ENCODE assay signal across 19 cellular contexts in genomic region chr5:59829922-59830321, GRCh38.
A peak's percentile ranks its signal among the peaks of the same experiment; 100 is the strongest.
DNase-seq lines count a peak whose midpoint lies in the region; ATAC-seq and TF ChIP-seq lines count a peak whose summit lies in the region.
"Had no signal": no experiment of that assay in that cellular context is flagged by ENCODE, and none has a peak within 500 bp of the region (broad histone marks: within the 10 kb centered on the region; RNA-seq: fewer than 3 reads in every experiment).

No MANE protein-coding gene starts in this region.

- TF ChIP-seq CTCF in smooth muscle cell (IDR thresholded peaks at IDR 0.05; ENCODE audit: borderline replicate concordance, insufficient read depth, poor library complexity, severe bottlenecking): no peak

- peak overlapping the region; percentile 54 for H3K27ac ChIP-seq in smooth muscle cell (ENCODE audit: low read depth)
- H3K27ac ChIP-seq: RWPE1 had no signal

- DNase-seq in NCI-H748 (lab: John Stamatoyannopoulos, UW; ENCODE audit: unreplicated experiment) (peak; percentile 7), NCI-H748 treated with DMSO at 0.1 percent for 48 hours (lab: John Stamatoyannopoulos, UW) (no peak), NCI-H69 (lab: John Stamatoyannopoulos, UW) (peak; percentile 18), smooth muscle cell (lab: John Stamatoyannopoulos, UW; ENCODE audit: unreplicated experiment) (no peak), CD1c-positive myeloid dendritic cell (ENCODE audit: extremely low spot score) (no peak)
- DNase-seq in stimulated activated CD4-positive, alpha-beta T cell treated with anti-CD3 and anti-CD28 coated beads, Interleukin-4, amount 100 ng/mL, for 24 hours: no peak
- DNase-seq: CD4-positive, CD25-positive, alpha-beta regulatory T cell; DMS153; DND-41; NCI-H1092; NCI-H1417 treated with DMSO at 0.1 percent for 48 hours; NCI-H187; NCI-H2081 treated with DMSO at 0.1 percent for 48 hours; NCI-H524; SHP77 had no signal

- H3K9me3 ChIP-seq in endocrine pancreas (ENCODE audit: control insufficient read depth, low read length) (no peaks in the 10 kb centered on the region), smooth muscle cell (replicated peaks; ENCODE audit: low read depth) (no peaks in the 10 kb centered on the region)

- H3K4me1 ChIP-seq in endocrine pancreas (ENCODE audit: control insufficient read depth, insufficient read depth, low read length) (peaks cover 60% of the 10 kb centered on the region), smooth muscle cell (ENCODE audit: low read depth) (peaks cover 15% of the 10 kb centered on the region)

- 91% methylated on average over 2 of the region's 2 CpGs for WGBS in smooth muscle cell (ENCODE audit: low lambda C conversion rate)

- H3K27me3 ChIP-seq in endocrine pancreas (ENCODE audit: control insufficient read depth, insufficient read depth, low read length): no peaks in the 10 kb centered on the region
- no peaks in the 10 kb centered on the region for H3K27me3 ChIP-seq in smooth muscle cell (ENCODE audit: low read depth)

- H3K4me2 ChIP-seq in smooth muscle cell: peak overlapping the region; percentile 50

- H3F3A ChIP-seq in smooth muscle cell (ENCODE audit: low read depth): no peaks in the 10 kb centered on the region

- H4K20me1 ChIP-seq in smooth muscle cell (ENCODE audit: low read depth): no peaks in the 10 kb centered on the region

- H3K36me3 ChIP-seq in endocrine pancreas (ENCODE audit: control insufficient read depth, insufficient read depth, low read length): no peaks in the 10 kb centered on the region
- H3K36me3 ChIP-seq in smooth muscle cell (ENCODE audit: low read depth): no peaks in the 10 kb centered on the region

- no peak for ATAC-seq in HG03159 (IDR thresholded peaks at IDR 0.05; ENCODE audit: unreplicated experiment)
- ATAC-seq: Panc1 had no signal

- no peak overlapping the region for H2AFZ ChIP-seq in smooth muscle cell (ENCODE audit: low read depth)

- H3K9ac ChIP-seq in endocrine pancreas (ENCODE audit: control insufficient read depth, insufficient read depth, low read length) (no peak overlapping the region), smooth muscle cell (ENCODE audit: low read depth) (no peak overlapping the region)

- no peaks in the 10 kb centered on the region for H3K79me2 ChIP-seq in smooth muscle cell (ENCODE audit: low read depth)

- H3K4me3 ChIP-seq in endocrine pancreas (ENCODE audit: control insufficient read depth, insufficient read depth, low read length) (peak overlapping the region; percentile 15), smooth muscle cell (no peak overlapping the region)

Comparison
In these comparisons a context has a peak if more than half of its experiments do, and no peak if none do; other contexts are left out.
1. DNase-seq: peak in NCI-H748 (single experiment) and NCI-H69 (single experiment); none in NCI-H748 treated with DMSO at 0.1 percent for 48 hours (single experiment), smooth muscle cell (single experiment), CD1c-positive myeloid dendritic cell (single experiment) and stimulated activated CD4-positive, alpha-beta T cell treated with anti-CD3 and anti-CD28 coated beads, Interleukin-4, amount 100 ng/mL, for 24 hours (single experiment).